ENCODE assay signal across 1 cellular context in genomic region chr6:32976334-32977069, GRCh38.
TF ChIP-seq lines count a peak whose summit lies in the region.

No MANE protein-coding gene starts in this region.

TF ChIP-seq in GM12878, 131 proteins besides CTCF, POLR2A, EP300 and RAD21:
- TF ChIP-seq POLR2AphosphoS5 (IDR thresholded peaks at IDR 0.05; ENCODE audit: low read length) = peak; percentile 63; the same call in 1 of the 2 replicates
- no peak for TF ChIP-seq TARDBP (IDR thresholded peaks at IDR 0.05; ENCODE audit: borderline replicate concordance)
